ENCODE assay signal across 1 cellular context in genomic region chr10:34156781-34157425, GRCh38.
TF ChIP-seq lines count a peak whose summit lies in the region.

No MANE protein-coding gene starts in this region.

TF ChIP-seq in HepG2, 621 proteins besides CTCF, POLR2A, EP300 and RAD21 (continued from another document):
- TF ChIP-seq ZBTB46 (CRISPR knock-in tag; IDR thresholded peaks at IDR 0.05; ENCODE audit: borderline replicate concordance) (no peak), SIN3A (IDR thresholded peaks at IDR 0.05; ENCODE audit: borderline replicate concordance, low read depth, low read length) (no peak), ISL2 (CRISPR knock-in tag; IDR thresholded peaks at IDR 0.05) (no peak)
